ENCODE assay signal across 28 cellular contexts in the genomic region with DNA sequence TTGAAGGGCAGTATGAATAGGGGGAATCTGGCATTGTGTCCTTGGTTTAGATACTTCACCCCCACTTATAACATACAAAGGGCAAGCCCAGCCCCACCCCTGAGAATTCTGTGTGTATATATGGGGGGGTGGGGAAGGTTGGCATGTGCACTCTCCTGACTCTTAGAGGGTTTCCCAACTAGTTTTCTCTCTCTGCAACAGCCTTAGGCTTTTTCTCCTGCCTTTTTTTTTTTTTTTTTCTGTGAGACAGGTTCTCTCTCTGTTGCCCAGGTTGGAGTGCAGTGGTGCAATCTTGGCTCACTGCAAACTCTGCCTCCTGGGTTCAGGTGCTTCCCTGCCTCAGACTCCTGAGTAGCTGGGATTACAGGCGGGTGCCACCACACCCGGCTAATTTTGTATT. TPM values are rescaled to one million over a fixed set of nuclear protein-coding genes. Genes with fewer than 3 reads are reported as not detected.
"Had no signal": no experiment of that assay in that cellular context is flagged by ENCODE, and none has a peak within 500 bp of the region (broad histone marks: within the 10 kb centered on the region; RNA-seq: fewer than 3 reads in every experiment).

No MANE protein-coding gene starts in this region.

- H3K4me3 ChIP-seq: colonic mucosa, esophagus squamous epithelium, gastrocnemius medialis, heart left ventricle, hepatocyte, lower lobe of right lung had no signal

- H3K36me3 ChIP-seq: colonic mucosa, gastrocnemius medialis, lower lobe of right lung had no signal

- H3K27me3 Mint-ChIP-seq: dendritic cell treated with granulocyte-macrophage colony-stimulating factor and Interleukin-4, amounts not matched to agents 40 ng/mL and 50 ng/mL, for 4 days; effector memory CD8-positive, alpha-beta T cell; memory B cell; naive thymus-derived CD4-positive, alpha-beta T cell had no signal

- DNase-seq: colonic mucosa; cortex of kidney; effector CD8-positive, alpha-beta T cell; effector memory CD8-positive, alpha-beta T cell; endodermal cell; erythroblast; esophagus squamous epithelium; foreskin fibroblast; foreskin melanocyte; gastrocnemius medialis; heart left ventricle; hypothalamus; immature natural killer cell; islet precursor cell; kidney; kidney glomerular epithelial cell; left colon; left ventricle myocardium superior; lower lobe of right lung; mesendoderm; midbrain; naive thymus-derived CD4-positive, alpha-beta T cell had no signal

- H3K4me3 Mint-ChIP-seq: dendritic cell treated with granulocyte-macrophage colony-stimulating factor and Interleukin-4, amounts not matched to agents 40 ng/mL and 50 ng/mL, for 4 days; effector memory CD8-positive, alpha-beta T cell; endodermal cell; immature natural killer cell; memory B cell; naive thymus-derived CD4-positive, alpha-beta T cell had no signal

- H3K27ac ChIP-seq: colonic mucosa, epithelial cell of prostate, esophagus squamous epithelium, gastrocnemius medialis, heart left ventricle, hepatocyte, lower lobe of right lung had no signal

- H3K9me3 ChIP-seq: colonic mucosa, esophagus squamous epithelium, gastrocnemius medialis, heart left ventricle, lower lobe of right lung had no signal

- H3K27ac Mint-ChIP-seq: dendritic cell treated with granulocyte-macrophage colony-stimulating factor and Interleukin-4, amounts not matched to agents 40 ng/mL and 50 ng/mL, for 4 days; effector memory CD8-positive, alpha-beta T cell; endodermal cell; immature natural killer cell; memory B cell had no signal

- H2AFZ ChIP-seq: hepatocyte had no signal

- H3K9me3 Mint-ChIP-seq: dendritic cell treated with granulocyte-macrophage colony-stimulating factor and Interleukin-4, amounts not matched to agents 40 ng/mL and 50 ng/mL, for 4 days; effector memory CD8-positive, alpha-beta T cell; immature natural killer cell; naive thymus-derived CD4-positive, alpha-beta T cell had no signal

- FAIRE-seq: endometrium, kidney had no signal

- H3K4me2 ChIP-seq: hepatocyte had no signal

- H3K27me3 ChIP-seq: colonic mucosa, esophagus squamous epithelium, gastrocnemius medialis, heart left ventricle, hepatocyte had no signal

RNA-seq across cellular contexts. Expression of gene LAX1, which starts 27.5 kb away (rescaled TPM):
- total RNA-seq: hepatocyte, lung microvascular endothelial cell had no signal
- polyA plus RNA-seq: hepatocyte had no signal
